In the genomic region with DNA sequence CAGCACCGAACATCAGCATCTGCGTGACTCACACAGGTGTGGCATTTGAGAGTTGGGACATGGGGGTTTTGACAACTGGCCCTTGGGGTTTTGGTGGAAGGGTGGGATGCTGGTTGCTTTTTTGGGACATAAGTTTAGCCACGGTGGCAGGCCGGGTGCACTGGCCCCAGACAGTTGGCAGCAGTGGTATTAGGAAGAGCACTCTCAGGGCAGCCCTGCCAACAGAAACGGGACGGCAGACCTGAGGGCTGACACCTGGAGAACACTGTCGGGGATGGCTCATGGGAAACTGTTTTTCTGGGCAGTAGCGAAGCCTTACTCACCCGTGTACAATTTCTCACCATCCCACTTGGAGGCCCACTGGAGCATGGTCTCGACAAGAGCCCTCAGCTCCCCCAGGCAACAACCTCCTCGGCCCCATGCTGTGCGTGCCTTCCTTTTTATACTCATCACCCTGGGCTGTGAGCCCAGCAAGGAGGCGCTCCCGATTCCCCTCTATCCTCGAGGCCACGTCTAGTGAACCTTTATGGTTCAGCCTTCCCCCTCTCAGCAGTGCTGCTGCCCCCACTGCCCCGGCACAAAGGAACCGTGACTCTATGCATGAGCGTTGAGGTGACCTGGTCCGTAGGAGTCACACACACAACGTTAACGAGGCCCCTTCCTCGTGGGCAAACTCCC, we compare ENCODE assay signal across 18 cellular contexts. TPM values are rescaled to one million over a fixed set of nuclear protein-coding genes. Genes with fewer than 3 reads are reported as not detected.
DNase-seq lines count a peak whose midpoint lies in the region; ATAC-seq, FAIRE-seq and TF ChIP-seq lines count a peak whose summit lies in the region.
"Had no signal": no experiment of that assay in that cellular context is flagged by ENCODE, and none has a peak within 500 bp of the region (broad histone marks: within the 10 kb centered on the region; RNA-seq: fewer than 3 reads in every experiment).

No MANE protein-coding gene starts in this region.

- H3K36me3 Mint-ChIP-seq in CD14-positive monocyte (peaks cover 94 to 98% of the 10 kb centered on the region in 2 donors), HFFc6 (ENCODE audit: low read depth) (peaks cover 42% of the 10 kb centered on the region), osteocyte (ENCODE audit: unreplicated experiment) (peaks cover 60% of the 10 kb centered on the region)

- H3K27ac Mint-ChIP-seq in CD14-positive monocyte (peak overlapping the region in 3 of 7 donors; percentile 40 to 62 (median 42)), HFFc6 (peak overlapping the region; percentile 64), osteocyte (ENCODE audit: unreplicated experiment) (peak overlapping the region; percentile 59)
- H3K27ac Mint-ChIP-seq: B cell had no signal

- no peak overlapping the region for H3K4me3 ChIP-seq in cardiac muscle cell
- H3K4me3 ChIP-seq in small intestine (ENCODE audit: low read depth in 1 of 2, low read length in 2 of 2): no peak overlapping the region
- H3K4me3 ChIP-seq: adrenal gland, HAP-1, left lung, prostate gland, SJCRH30 had no signal

- DNase-seq in CD14-positive monocyte (ENCODE audit: low spot score) (peak; percentile 36), HFFc6 (no peak), cardiac muscle cell (ENCODE audit: low read depth in 1 of 2, low spot score in 1 of 2) (no peak), osteocyte (ENCODE audit: extremely low spot score, unreplicated experiment) (no peak), small intestine (no peak), middle frontal gyrus (ENCODE audit: extremely low spot score, low spot score) (no peak), GM12892 (ENCODE audit: insufficient read length) (no peak)
- DNase-seq: NCI-H1930, NCI-H510A, SJCRH30, T-helper 9 cell had no signal

- no peaks in the 10 kb centered on the region for H3K9me3 ChIP-seq in cardiac muscle cell (ENCODE audit: low read depth)
- no peaks in the 10 kb centered on the region for H3K9me3 ChIP-seq in small intestine (ENCODE audit: control insufficient read depth, low read depth)
- H3K9me3 ChIP-seq: adrenal gland, HAP-1, left lung, prostate gland, SJCRH30 had no signal

- H3K27ac ChIP-seq in cardiac muscle cell (peak overlapping the region; percentile 75), small intestine (ENCODE audit: low read depth in 1 of 2, low read length in 1 of 2) (no peak overlapping the region)
- H3K27ac ChIP-seq: adrenal gland, left lung, prostate gland, SJCRH30 had no signal

- H3K36me3 ChIP-seq in cardiac muscle cell (peaks cover 79% of the 10 kb centered on the region), small intestine (ENCODE audit: control insufficient read depth in 2 of 2, insufficient read depth in 2 of 2, low read length in 2 of 2) (peaks cover 41 to 44% of the 10 kb centered on the region in 2 donors)

- H3K27me3 ChIP-seq in cardiac muscle cell (no peaks in the 10 kb centered on the region), small intestine (ENCODE audit: control insufficient read depth in 2 of 2, insufficient read depth in 2 of 2, low read length in 2 of 2) (no peaks in the 10 kb centered on the region)
- H3K27me3 ChIP-seq: adrenal gland, left lung, SJCRH30 had no signal

- ATAC-seq in HG03342 (IDR thresholded peaks at IDR 0.05; ENCODE audit: unreplicated experiment): no peak
- ATAC-seq: left lung; naive thymus-derived CD4-positive, alpha-beta T cell had no signal

- 88 to 92% (median 91%) methylated on average over 23 of the region's 23 CpGs for WGBS in small intestine, 3 donors

- no peak for TF ChIP-seq CTCF in CD14-positive monocyte (IDR thresholded peaks at IDR 0.05)
- TF ChIP-seq CTCF in HFFc6 (IDR thresholded peaks at IDR 0.05): no peak
- no peak for TF ChIP-seq CTCF in cardiac muscle cell (IDR thresholded peaks at IDR 0.05; ENCODE audit: low read depth, low read length)
- TF ChIP-seq CTCF in osteocyte (IDR thresholded peaks at IDR 0.05): no peak

- H3K4me1 Mint-ChIP-seq in CD14-positive monocyte (peaks cover under 1% of the 10 kb centered on the region), HFFc6 (ENCODE audit: low read depth) (no peaks in the 10 kb centered on the region; the same call in 1 of the 2 replicates), osteocyte (ENCODE audit: unreplicated experiment) (peaks cover 41% of the 10 kb centered on the region)
- H3K4me1 Mint-ChIP-seq: B cell had no signal

- no peak for FAIRE-seq in small intestine (lab: Jason Lieb, UNC)
- no peak for FAIRE-seq in GM12892 (lab: Jason Lieb, UNC)

- peaks cover under 1% of the 10 kb centered on the region for H3K4me1 ChIP-seq in cardiac muscle cell (ENCODE audit: low read depth)
- H3K4me1 ChIP-seq in small intestine (ENCODE audit: control insufficient read depth in 2 of 2, insufficient read depth in 1 of 2, low read depth in 1 of 2, low read length in 1 of 2): peaks cover 3 to 7% of the 10 kb centered on the region in 2 donors
- H3K4me1 ChIP-seq: adrenal gland, HAP-1, left lung, prostate gland, SJCRH30 had no signal

- TF ChIP-seq POLR2A in GM12892 (IDR thresholded peaks at IDR 0.05; ENCODE audit: low read depth, low read length): no peak

- no peaks in the 10 kb centered on the region for H3K27me3 Mint-ChIP-seq in CD14-positive monocyte (ENCODE audit: low read depth in 3 of 3)
- H3K27me3 Mint-ChIP-seq in HFFc6 (ENCODE audit: insufficient read depth): peaks cover 29% of the 10 kb centered on the region
- H3K27me3 Mint-ChIP-seq in osteocyte (ENCODE audit: unreplicated experiment): no peaks in the 10 kb centered on the region
- H3K27me3 Mint-ChIP-seq: B cell; naive thymus-derived CD4-positive, alpha-beta T cell had no signal

- no peaks in the 10 kb centered on the region for H3K9me3 Mint-ChIP-seq in CD14-positive monocyte
- H3K9me3 Mint-ChIP-seq in HFFc6: no peaks in the 10 kb centered on the region
- H3K9me3 Mint-ChIP-seq in osteocyte (ENCODE audit: unreplicated experiment): no peaks in the 10 kb centered on the region
- H3K9me3 Mint-ChIP-seq: naive thymus-derived CD4-positive, alpha-beta T cell had no signal

- H3K4me3 Mint-ChIP-seq in CD14-positive monocyte: no peak overlapping the region
- no peak overlapping the region for H3K4me3 Mint-ChIP-seq in HFFc6
- no peak overlapping the region for H3K4me3 Mint-ChIP-seq in osteocyte (ENCODE audit: unreplicated experiment)
- H3K4me3 Mint-ChIP-seq: B cell; naive thymus-derived CD4-positive, alpha-beta T cell had no signal

- intact Hi-C loops in CD14-positive monocyte (cut with micrococcal nuclease): no loop called here

RNA-seq across cellular contexts. Expression of gene WDR1, which starts 30.6 kb away (rescaled TPM):
- polyA plus RNA-seq in CD14-positive monocyte (100 to 1,000 TPM; 243 to 251 TPM), cardiac muscle cell (276 and 347 TPM in 2 replicates), small intestine (100 to 1,000 TPM; 154 to 196 (median 176) TPM)
- total RNA-seq in HFFc6 (2021; fragmentation: NEBNext Ultra II Directional; extraction: Animal tissue kit (Norgen Biotek cat#: 25700)): 100 to 1,000 TPM; 720 to 838 (median 782) TPM
- total RNA-seq in cardiac muscle cell (198 and 258 TPM in 2 replicates), osteocyte (533 and 537 TPM in 2 replicates)
- 137 TPM for polyA plus RNA-seq in GM12892 (2012; ENCODE audit: missing spikeins)
